In genomic region chr6:25007269-25007699, GRCh38 we compare ENCODE assay signal across 8 cellular contexts.
DNase-seq lines count a peak whose midpoint lies in the region; ATAC-seq and TF ChIP-seq lines count a peak whose summit lies in the region.

No MANE protein-coding gene starts in this region.

- no peaks in the 10 kb centered on the region for H3K9me3 ChIP-seq in neutrophil

- H3K4me3 ChIP-seq in neutrophil (ENCODE audit: low read depth in 1 of 2, low read length in 1 of 2): peak overlapping the region; percentile 37 to 51

- no peaks in the 10 kb centered on the region for H3K9me3 Mint-ChIP-seq in activated T-cell treated with anti-CD3 and anti-CD28 coated beads, Interleukin-2, amount 50 U/mL, for 4 hours

- peaks cover 76% of the 10 kb centered on the region for H3K4me1 Mint-ChIP-seq in activated T-cell treated with anti-CD3 and anti-CD28 coated beads, Interleukin-2, amount 50 U/mL, for 4 hours (ENCODE audit: low read depth)

- H3K27me3 ChIP-seq in neutrophil: no peaks in the 10 kb centered on the region

- no peaks in the 10 kb centered on the region for H3K36me3 Mint-ChIP-seq in activated T-cell treated with anti-CD3 and anti-CD28 coated beads, Interleukin-2, amount 50 U/mL, for 4 hours (ENCODE audit: insufficient read depth)

- DNase-seq in activated T-cell treated with anti-CD3 and anti-CD28 coated beads for 24 hours (ENCODE audit: low read depth) (peak; percentile 49), activated T-cell treated with anti-CD3 and anti-CD28 coated beads for 4 hours (no peak), nucleus accumbens (lab: John Stamatoyannopoulos, UW) (no peak), pons (ENCODE audit: low spot score) (no peak)
- DNase-seq in activated T-cell treated with anti-CD3 and anti-CD28 coated beads, Interleukin-2, amount 50 U/mL, for 4 hours: peak; percentile 32

- peak overlapping the region; percentile 84 for H3K27ac ChIP-seq in neutrophil

- no peaks in the 10 kb centered on the region for H3K36me3 ChIP-seq in neutrophil

- ATAC-seq in HG03060 (IDR thresholded peaks at IDR 0.05; ENCODE audit: low read depth, unreplicated experiment): peak; percentile 43
- ATAC-seq in activated T-cell treated with anti-CD3 and anti-CD28 coated beads, Interleukin-2, amount 50 U/mL, for 4 hours: peak; percentile 89 to 94
- ATAC-seq in GM18873 (IDR thresholded peaks at IDR 0.05; ENCODE audit: low FRiP score, unreplicated experiment): no peak

- H3K4me1 ChIP-seq in neutrophil (ENCODE audit: control insufficient read depth in 1 of 2, insufficient read depth in 1 of 2, low read depth in 1 of 2, low read length in 1 of 2): peaks cover 72 to 75% of the 10 kb centered on the region in 2 experiments

- no peaks in the 10 kb centered on the region for H3K27me3 Mint-ChIP-seq in activated T-cell treated with anti-CD3 and anti-CD28 coated beads, Interleukin-2, amount 50 U/mL, for 4 hours (ENCODE audit: low read depth)

- H3K4me3 Mint-ChIP-seq in activated T-cell treated with anti-CD3 and anti-CD28 coated beads, Interleukin-2, amount 50 U/mL, for 4 hours: peak overlapping the region; percentile 60

- TF ChIP-seq CTCF in neutrophil (IDR thresholded peaks at IDR 0.05): no peak

Comparison
In these comparisons a context has a peak if more than half of its experiments do, and no peak if none do; other contexts are left out.
1. DNase-seq: peak in activated T-cell treated with anti-CD3 and anti-CD28 coated beads for 24 hours (single experiment) and activated T-cell treated with anti-CD3 and anti-CD28 coated beads, Interleukin-2, amount 50 U/mL, for 4 hours (single experiment); none in activated T-cell treated with anti-CD3 and anti-CD28 coated beads for 4 hours (single experiment), nucleus accumbens (0 of 56) and pons (single experiment).